ENCODE assay signal across 9 cellular contexts in the genomic region with DNA sequence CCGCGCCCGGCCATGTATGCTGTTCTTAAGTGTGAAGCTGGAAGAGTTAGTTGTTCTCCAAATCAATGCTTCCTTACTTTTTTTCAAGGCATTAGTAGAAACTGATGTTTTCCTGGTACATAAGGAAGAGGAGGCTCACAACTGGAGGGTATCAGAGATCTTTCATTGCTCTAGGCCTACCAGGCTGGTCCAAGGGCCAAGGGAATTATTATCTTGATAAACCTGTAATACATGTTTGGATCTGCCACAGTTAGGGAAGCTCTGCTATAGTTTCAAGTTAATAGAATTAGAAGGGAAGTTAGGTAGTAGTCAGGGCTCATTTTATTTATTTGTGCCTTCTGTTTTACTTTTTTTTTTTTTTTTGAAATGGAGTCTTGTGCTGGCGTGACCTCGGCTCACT. TPM values are rescaled to one million over a fixed set of nuclear protein-coding genes. Genes with fewer than 3 reads are reported as not detected.
"Had no signal": no experiment of that assay in that cellular context is flagged by ENCODE, and none has a peak within 500 bp of the region (broad histone marks: within the 10 kb centered on the region; RNA-seq: fewer than 3 reads in every experiment).

No MANE protein-coding gene starts in this region.

RNA-seq across cellular contexts. Expression of a gene that starts 19.8 kb away (rescaled TPM):
- total RNA-seq: subcutaneous adipose tissue, urinary bladder had no signal

RNA-seq across cellular contexts. Expression of a gene that starts 39.5 kb away (rescaled TPM):
- total RNA-seq: stomach, thoracic aorta, tibial nerve, upper lobe of right lung, ureter, urinary bladder, uterus, vagina had no signal
